Comparison of ENCODE assay signal across 1 cellular context in genomic region chr4:87006531-87007344, GRCh38.
TF ChIP-seq lines count a peak whose summit lies in the region.

No MANE protein-coding gene starts in this region.

TF ChIP-seq in HepG2, 621 proteins besides CTCF, POLR2A, EP300 and RAD21 (continued from another document and continues in another):
- TF ChIP-seq ZNF142 (CRISPR knock-in tag; IDR thresholded peaks at IDR 0.05), result no peak; the same call in none of the 2 replicates
- 0 out of 2 replicates have a peak, but pooled peaks have one; percentile 28 for TF ChIP-seq ZNF562 (CRISPR knock-in tag; IDR thresholded peaks at IDR 0.05; ENCODE audit: borderline replicate concordance)
- TF ChIP-seq SRSF1 (optimal IDR thresholded peaks at IDR 0.05; ENCODE audit: low read depth, low read length), result no peak
- no peak for TF ChIP-seq ZEB1 (IDR thresholded peaks at IDR 0.05; ENCODE audit: insufficient replicate concordance, low read depth)
- TF ChIP-seq RFXANK (CRISPR knock-in tag; IDR thresholded peaks at IDR 0.05), result no peak
- peak; percentile 47; the same call in 1 of the 2 replicates for TF ChIP-seq ZNF768 (CRISPR knock-in tag; IDR thresholded peaks at IDR 0.05)
- TF ChIP-seq ZNF335 (CRISPR knock-in tag; IDR thresholded peaks at IDR 0.05), result no peak
- peak; percentile 59; the same call in 1 of the 2 replicates for TF ChIP-seq ZNF569 (CRISPR knock-in tag; IDR thresholded peaks at IDR 0.05; ENCODE audit: borderline replicate concordance)
- peak; percentile 97 for TF ChIP-seq ZNF891 (CRISPR knock-in tag; IDR thresholded peaks at IDR 0.05)
- TF ChIP-seq CENPT (CRISPR knock-in tag; IDR thresholded peaks at IDR 0.05; ENCODE audit: low read depth), result no peak
- peak; percentile 92 for TF ChIP-seq ZNF878 (CRISPR knock-in tag; IDR thresholded peaks at IDR 0.05)
- no peak for TF ChIP-seq LRRFIP1 (CRISPR knock-in tag; conservative IDR thresholded peaks at IDR 0.05)
- peak; percentile 90 for TF ChIP-seq CCDC6 (CRISPR knock-in tag; IDR thresholded peaks at IDR 0.05)
- no peak for TF ChIP-seq TP53 (CRISPR knock-in tag; conservative IDR thresholded peaks at IDR 0.05)
- peak; percentile 90 for TF ChIP-seq ZNF350 (CRISPR knock-in tag; IDR thresholded peaks at IDR 0.05; ENCODE audit: borderline replicate concordance, low read depth)
- peak; percentile 57; the same call in 1 of the 2 replicates for TF ChIP-seq ZNF605 (CRISPR knock-in tag; IDR thresholded peaks at IDR 0.05)
- no peak for TF ChIP-seq AKAP8 (CRISPR knock-in tag; IDR thresholded peaks at IDR 0.05)
- peak; percentile 90; the same call in 1 of the 2 replicates for TF ChIP-seq ZNF274 (CRISPR knock-in tag; IDR thresholded peaks at IDR 0.05)
- 0 out of 2 replicates have a peak, but pooled peaks have one; percentile 16 for TF ChIP-seq IKZF5 (CRISPR knock-in tag; IDR thresholded peaks at IDR 0.05)
- TF ChIP-seq KLF16 (CRISPR knock-in tag; IDR thresholded peaks at IDR 0.05), result peak in 1 of 2 experiments; percentile 65; a peak in 1 of 4 replicates
- no peak for TF ChIP-seq JUN (CRISPR knock-in tag; IDR thresholded peaks at IDR 0.05)
- peak; percentile 40; the same call in 1 of the 2 replicates for TF ChIP-seq RXRA (CRISPR knock-in tag; IDR thresholded peaks at IDR 0.05)
- no peak for TF ChIP-seq ZSCAN22 (CRISPR knock-in tag; IDR thresholded peaks at IDR 0.05)
- TF ChIP-seq ZNF432 (CRISPR knock-in tag; IDR thresholded peaks at IDR 0.05; ENCODE audit: borderline replicate concordance), result no peak
- TF ChIP-seq, protein P1, sequence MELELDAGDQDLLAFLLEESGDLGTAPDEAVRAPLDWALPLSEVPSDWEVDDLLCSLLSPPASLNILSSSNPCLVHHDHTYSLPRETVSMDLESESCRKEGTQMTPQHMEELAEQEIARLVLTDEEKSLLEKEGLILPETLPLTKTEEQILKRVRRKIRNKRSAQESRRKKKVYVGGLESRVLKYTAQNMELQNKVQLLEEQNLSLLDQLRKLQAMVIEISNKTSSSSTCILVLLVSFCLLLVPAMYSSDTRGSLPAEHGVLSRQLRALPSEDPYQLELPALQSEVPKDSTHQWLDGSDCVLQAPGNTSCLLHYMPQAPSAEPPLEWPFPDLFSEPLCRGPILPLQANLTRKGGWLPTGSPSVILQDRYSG (CRISPR knock-in tag; IDR thresholded peaks at IDR 0.05), result no peak
- no peak for TF ChIP-seq NR2F2 (IDR thresholded peaks at IDR 0.05; ENCODE audit: borderline replicate concordance, low read depth)
- TF ChIP-seq HDAC2 (CRISPR knock-in tag; IDR thresholded peaks at IDR 0.05), result peak; percentile 47; the same call in 1 of the 2 replicates
- TF ChIP-seq TEF (CRISPR knock-in tag; IDR thresholded peaks at IDR 0.05), result peak; percentile 19; the same call in 1 of the 2 replicates
- peak; percentile 92 for TF ChIP-seq ZSCAN30 (CRISPR knock-in tag; IDR thresholded peaks at IDR 0.05)
- no peak for TF ChIP-seq SOX6 (IDR thresholded peaks at IDR 0.05)
- peak; percentile 79 for TF ChIP-seq SOX6 (CRISPR knock-in tag; IDR thresholded peaks at IDR 0.05)
- peak; percentile 48 for TF ChIP-seq PHF5A (CRISPR knock-in tag; IDR thresholded peaks at IDR 0.05; ENCODE audit: low read depth, unreplicated experiment)
- no peak for TF ChIP-seq TFE3 (CRISPR knock-in tag; IDR thresholded peaks at IDR 0.05)
- peak; percentile 59 for TF ChIP-seq MLX (CRISPR knock-in tag; IDR thresholded peaks at IDR 0.05)
- peak; percentile 68; the same call in 1 of the 2 replicates for TF ChIP-seq ZNF292 (CRISPR knock-in tag; IDR thresholded peaks at IDR 0.05; ENCODE audit: borderline replicate concordance, low read depth)
- no peak for TF ChIP-seq GTF3A (CRISPR knock-in tag; conservative IDR thresholded peaks at IDR 0.05)
- peak; percentile 55 for TF ChIP-seq ARNTL (CRISPR knock-in tag; IDR thresholded peaks at IDR 0.05)
- TF ChIP-seq RFX5 (IDR thresholded peaks at IDR 0.05; ENCODE audit: low read depth, low read length), result peak; percentile 80
- no peak for TF ChIP-seq ZNF550 (CRISPR knock-in tag; IDR thresholded peaks at IDR 0.05; ENCODE audit: borderline replicate concordance)
- TF ChIP-seq PAWR (CRISPR knock-in tag; IDR thresholded peaks at IDR 0.05; ENCODE audit: borderline replicate concordance), result no peak
- TF ChIP-seq ZNF619 (CRISPR knock-in tag; IDR thresholded peaks at IDR 0.05), result 0 out of 2 replicates have a peak, but pooled peaks have one; percentile 31
- TF ChIP-seq UBTF (CRISPR knock-in tag; IDR thresholded peaks at IDR 0.05), result peak; percentile 99
- TF ChIP-seq ZSCAN5A (CRISPR knock-in tag; IDR thresholded peaks at IDR 0.05; ENCODE audit: borderline replicate concordance), result no peak
- no peak for TF ChIP-seq ZNF367 (CRISPR knock-in tag; IDR thresholded peaks at IDR 0.05; ENCODE audit: borderline replicate concordance)
- no peak for TF ChIP-seq IKZF1 (IDR thresholded peaks at IDR 0.05)
- TF ChIP-seq, protein P2, sequence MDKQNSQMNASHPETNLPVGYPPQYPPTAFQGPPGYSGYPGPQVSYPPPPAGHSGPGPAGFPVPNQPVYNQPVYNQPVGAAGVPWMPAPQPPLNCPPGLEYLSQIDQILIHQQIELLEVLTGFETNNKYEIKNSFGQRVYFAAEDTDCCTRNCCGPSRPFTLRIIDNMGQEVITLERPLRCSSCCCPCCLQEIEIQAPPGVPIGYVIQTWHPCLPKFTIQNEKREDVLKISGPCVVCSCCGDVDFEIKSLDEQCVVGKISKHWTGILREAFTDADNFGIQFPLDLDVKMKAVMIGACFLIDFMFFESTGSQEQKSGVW (CRISPR knock-in tag; IDR thresholded peaks at IDR 0.05; ENCODE audit: borderline replicate concordance), result no peak
- peak; percentile 55; the same call in 1 of the 2 replicates for TF ChIP-seq CREB1 (IDR thresholded peaks at IDR 0.05)
- TF ChIP-seq CREB1 (CRISPR knock-in tag; IDR thresholded peaks at IDR 0.05), result no peak
- peak; percentile 90; the same call in 1 of the 2 replicates for TF ChIP-seq KMT2B (CRISPR knock-in tag; IDR thresholded peaks at IDR 0.05)
- TF ChIP-seq SNAI1 (CRISPR knock-in tag; IDR thresholded peaks at IDR 0.05; ENCODE audit: borderline replicate concordance), result peak; percentile 80; the same call in 1 of the 2 replicates
